In the genomic region with DNA sequence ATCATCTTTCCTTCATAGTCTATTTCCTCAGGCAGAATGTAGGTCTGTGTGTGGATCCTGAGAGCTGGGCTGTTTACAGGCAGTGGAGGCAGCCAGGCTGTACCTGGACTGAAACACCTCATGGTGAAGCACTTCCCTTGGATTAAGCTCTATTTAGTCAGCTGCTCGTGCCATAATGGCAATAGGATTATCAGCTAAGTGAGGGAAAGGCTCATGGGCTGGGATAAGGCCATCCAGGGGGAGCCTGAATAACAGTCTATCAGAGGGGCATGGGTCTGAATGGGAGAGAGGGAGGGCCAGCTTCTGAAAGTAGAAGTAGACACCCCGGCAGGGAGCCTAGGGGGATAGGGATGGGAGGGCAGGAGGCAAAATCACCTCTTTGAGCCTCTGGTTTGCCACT, we compare ENCODE assay signal across 17 cellular contexts.
DNase-seq lines count a peak whose midpoint lies in the region; ATAC-seq, FAIRE-seq and TF ChIP-seq lines count a peak whose summit lies in the region.
"Had no signal": no experiment of that assay in that cellular context is flagged by ENCODE, and none has a peak within 500 bp of the region (broad histone marks: within the 10 kb centered on the region; RNA-seq: fewer than 3 reads in every experiment).

No MANE protein-coding gene starts in this region.

- no peaks in the 10 kb centered on the region for H3K9me3 ChIP-seq in WERI-Rb-1 (ENCODE audit: severe bottlenecking)
- H3K9me3 ChIP-seq: A549, BE2C, HAP-1 had no signal

- no peaks in the 10 kb centered on the region for H3K9me3 Mint-ChIP-seq in stimulated activated effector memory CD8-positive, alpha-beta T cell treated with anti-CD3 and anti-CD28 coated beads, Interleukin-12 subunit alpha, Interleukin-12 subunit beta, amount 100 ng/mL, for 72 hours
- H3K9me3 Mint-ChIP-seq: CD4-positive, alpha-beta memory T cell had no signal

- TF ChIP-seq CTCF in D721Med (IDR thresholded peaks at IDR 0.05; ENCODE audit: insufficient read depth, missing control alignments) = no peak
- no peak for TF ChIP-seq CTCF in WERI-Rb-1 (IDR thresholded peaks at IDR 0.05; ENCODE audit: low read depth, low read length)

- peak; percentile 64 for DNase-seq in D721Med (ENCODE audit: insufficient read length, low spot score)
- DNase-seq in DMS53 treated with DMSO at 0.1 percent for 48 hours (lab: John Stamatoyannopoulos, UW; ENCODE audit: unreplicated experiment) = peak; percentile 65
- peak; percentile 54 for DNase-seq in WERI-Rb-1
- peak in 1 of 2 donors; percentile 40 for DNase-seq in stimulated activated effector memory CD8-positive, alpha-beta T cell treated with anti-CD3 and anti-CD28 coated beads, Interleukin-12 subunit alpha, Interleukin-12 subunit beta, amount 100 ng/mL, for 72 hours (ENCODE audit: low spot score in 2 of 2)
- DNase-seq in NCI-H510A treated with DMSO at 0.1 percent for 48 hours (lab: John Stamatoyannopoulos, UW) = no peak
- no peak for DNase-seq in NCI-H1930 (lab: John Stamatoyannopoulos, UW)
- DNase-seq: BE2C; CD4-positive, alpha-beta memory T cell; DMS79 treated with DMSO at 0.1 percent for 48 hours; EL had no signal

- H3K36me3 Mint-ChIP-seq in stimulated activated effector memory CD8-positive, alpha-beta T cell treated with anti-CD3 and anti-CD28 coated beads, Interleukin-12 subunit alpha, Interleukin-12 subunit beta, amount 100 ng/mL, for 72 hours = peaks cover 77% of the 10 kb centered on the region

- no peaks in the 10 kb centered on the region for H3K27me3 ChIP-seq in WERI-Rb-1 (ENCODE audit: insufficient read depth, low read depth, severe bottlenecking)
- H3K27me3 ChIP-seq: BE2C had no signal

- H3K4me1 Mint-ChIP-seq in stimulated activated effector memory CD8-positive, alpha-beta T cell treated with anti-CD3 and anti-CD28 coated beads, Interleukin-12 subunit alpha, Interleukin-12 subunit beta, amount 100 ng/mL, for 72 hours = peaks cover 34% of the 10 kb centered on the region

- peak; percentile 95 for FAIRE-seq in D721Med (lab: Jason Lieb, UNC)
- FAIRE-seq: A549, G401.6, GM12891, H1 had no signal

- H3K4me3 ChIP-seq in WERI-Rb-1 (ENCODE audit: low read depth, low read length) = no peak overlapping the region
- H3K4me3 ChIP-seq: A549, HAP-1 had no signal

- no peaks in the 10 kb centered on the region for H3K36me3 ChIP-seq in WERI-Rb-1
- H3K36me3 ChIP-seq: BE2C, HAP-1 had no signal

- ATAC-seq in stimulated activated effector memory CD8-positive, alpha-beta T cell treated with anti-CD3 and anti-CD28 coated beads, Interleukin-12 subunit alpha, Interleukin-12 subunit beta, amount 100 ng/mL, for 72 hours = no peak
- ATAC-seq: A549 had no signal

- no peak overlapping the region for H3K27ac ChIP-seq in WERI-Rb-1
- H3K27ac ChIP-seq: A549, C4-2B, HL-60 had no signal

- peak overlapping the region; percentile 17 for H3K27ac Mint-ChIP-seq in stimulated activated effector memory CD8-positive, alpha-beta T cell treated with anti-CD3 and anti-CD28 coated beads, Interleukin-12 subunit alpha, Interleukin-12 subunit beta, amount 100 ng/mL, for 72 hours

- no peak overlapping the region for H3K4me3 Mint-ChIP-seq in stimulated activated effector memory CD8-positive, alpha-beta T cell treated with anti-CD3 and anti-CD28 coated beads, Interleukin-12 subunit alpha, Interleukin-12 subunit beta, amount 100 ng/mL, for 72 hours

Comparison
In these comparisons a context has a peak if more than half of its experiments do, and no peak if none do; other contexts are left out.
1. DNase-seq: peak in D721Med (single experiment), DMS53 treated with DMSO at 0.1 percent for 48 hours (single experiment) and WERI-Rb-1 (single experiment); none in NCI-H510A treated with DMSO at 0.1 percent for 48 hours (single experiment) and NCI-H1930 (0 of 2).